Comparison of ENCODE assay signal across 8 cellular contexts in genomic region chr19:3761382-3762129, GRCh38. TPM values are rescaled to one million over a fixed set of nuclear protein-coding genes. Genes with fewer than 3 reads are reported as not detected.
A peak's percentile ranks its signal among the peaks of the same experiment; 100 is the strongest.
DNase-seq lines count a peak whose midpoint lies in the region; ATAC-seq and TF ChIP-seq lines count a peak whose summit lies in the region.

Gene APBA3 (minus strand): TSS chr19:3761692. CDS start chr19:3760264, 1,428 bp downstream.

- TF ChIP-seq CTCF in AG04449 (IDR thresholded peaks at IDR 0.05; ENCODE audit: insufficient read depth, low read length, missing control alignments) (peak; percentile 87), coronary artery (IDR thresholded peaks at IDR 0.05) (peak; percentile 82)

- H3K9me3 Mint-ChIP-seq in activated CD4-positive, alpha-beta T cell treated with anti-CD3 and anti-CD28 coated beads, Interleukin-2, amount 10 ng/mL, durations not matched to agents 24 days and 14 days = no peaks in the 10 kb centered on the region

- peak; percentile 31 for DNase-seq in AG04449 (ENCODE audit: low read depth, low spot score)
- DNase-seq in NCI-H524 treated with DMSO at 0.1 percent for 48 hours (lab: John Stamatoyannopoulos, UW) = peak; percentile 78
- peak; percentile 99 for DNase-seq in activated CD4-positive, alpha-beta T cell treated with anti-CD3 and anti-CD28 coated beads, Interleukin-2, amount 10 ng/mL, durations not matched to agents 24 days and 14 days
- peak; percentile 93 for DNase-seq in coronary artery (ENCODE audit: low spot score)
- DNase-seq in left lobe of liver (ENCODE audit: low spot score) = peak; percentile 94
- peak; percentile 98 for DNase-seq in stimulated activated CD4-positive, alpha-beta T cell treated with anti-CD3 and anti-CD28 coated beads, Interleukin-2, amount 100 ng/mL, for 24 hours

- CTCF ChIA-PET in AG04449 (lab: Yijun Ruan, JAX) = interaction anchor here (0.7 to 2.7 kb wide), 14 partner anchors 10 to 154 kb away, joined by 3 to 33 read pairs (median 4); partner anchors contain the start of genes PIP5K1C and RAX2

- peak within 1 kb of the TSS; percentile 94 for H3K4me3 ChIP-seq in AG04449 (ENCODE audit: low read depth, low read length)
- H3K4me3 ChIP-seq in coronary artery = peak within 1 kb of the TSS; percentile 97

- peak within 1 kb of the TSS; percentile 95 to 98 for H3K27ac ChIP-seq in coronary artery

- peaks cover 5% of the 10 kb centered on the region for H3K27me3 Mint-ChIP-seq in activated CD4-positive, alpha-beta T cell treated with anti-CD3 and anti-CD28 coated beads, Interleukin-2, amount 10 ng/mL, durations not matched to agents 24 days and 14 days

- ATAC-seq in GM18873 (IDR thresholded peaks at IDR 0.05; ENCODE audit: low FRiP score, unreplicated experiment) (peak; percentile 34), HG03442 (IDR thresholded peaks at IDR 0.05; ENCODE audit: unreplicated experiment) (peak; percentile 45), left lobe of liver (peak; percentile 74)

- peaks cover 37% of the 10 kb centered on the region for H3K36me3 Mint-ChIP-seq in activated CD4-positive, alpha-beta T cell treated with anti-CD3 and anti-CD28 coated beads, Interleukin-2, amount 10 ng/mL, durations not matched to agents 24 days and 14 days (ENCODE audit: low read depth)

- peak within 1 kb of the TSS; percentile 99 for H3K4me3 Mint-ChIP-seq in activated CD4-positive, alpha-beta T cell treated with anti-CD3 and anti-CD28 coated beads, Interleukin-2, amount 10 ng/mL, durations not matched to agents 24 days and 14 days

- H3K4me1 Mint-ChIP-seq in activated CD4-positive, alpha-beta T cell treated with anti-CD3 and anti-CD28 coated beads, Interleukin-2, amount 10 ng/mL, durations not matched to agents 24 days and 14 days = peaks cover 30% of the 10 kb centered on the region

- POLR2A ChIA-PET in AG04449 (lab: Yijun Ruan, JAX) = interaction anchor here (0.8 to 2.4 kb wide), 2 partner anchors 21 to 208 kb away, joined by 3 to 11 read pairs; no protein-coding TSS in a partner anchor

- peak within 1 kb of the TSS; percentile 100 for H3K27ac Mint-ChIP-seq in activated CD4-positive, alpha-beta T cell treated with anti-CD3 and anti-CD28 coated beads, Interleukin-2, amount 10 ng/mL, durations not matched to agents 24 days and 14 days

- intact Hi-C loops in activated CD4-positive, alpha-beta T cell treated with anti-CD3 and anti-CD28 coated beads, Interleukin-2, amount 10 ng/mL, durations not matched to agents 24 days and 14 days (cut with micrococcal nuclease) = loop anchor here (1.0 to 5.0 kb wide), 5 partner anchors 57 to 226 kb away; partner anchors contain the start of genes EEF2 and HMG20B

RNA-seq across cellular contexts. Expression of gene APBA3, which starts in this region (rescaled TPM):
- 41.5 and 48.7 TPM in 2 replicates for total RNA-seq in activated CD4-positive, alpha-beta T cell treated with anti-CD3 and anti-CD28 coated beads, Interleukin-2, amount 10 ng/mL, durations not matched to agents 24 days and 14 days
- total RNA-seq in left lobe of liver = 18.6 TPM

Comparison
In these comparisons a context has a peak if more than half of its experiments do, and no peak if none do; other contexts are left out.
1. Peak in every context shown above with its lines: DNase-seq, ATAC-seq, H3K4me3 ChIP-seq and H3K27ac ChIP-seq.
2. DNase-seq: peak in every context shown above with its lines; median percentile 99 in activated CD4-positive, alpha-beta T cell treated with anti-CD3 and anti-CD28 coated beads, Interleukin-2, amount 10 ng/mL, durations not matched to agents 24 days and 14 days; 98 in stimulated activated CD4-positive, alpha-beta T cell treated with anti-CD3 and anti-CD28 coated beads, Interleukin-2, amount 100 ng/mL, for 24 hours; 94 in left lobe of liver; 93 in coronary artery; 78 in NCI-H524 treated with DMSO at 0.1 percent for 48 hours; 31 in AG04449.